ENCODE assay signal across 23 cellular contexts in genomic region chr6:46771556-46771955, GRCh38. TPM values are rescaled to one million over a fixed set of nuclear protein-coding genes. Genes with fewer than 3 reads are reported as not detected.
"Had no signal": no experiment of that assay in that cellular context is flagged by ENCODE, and none has a peak within 500 bp of the region (broad histone marks: within the 10 kb centered on the region; RNA-seq: fewer than 3 reads in every experiment).

No MANE protein-coding gene starts in this region.

- H3K27ac ChIP-seq: brain microvascular endothelial cell, gastrocnemius medialis had no signal

- DNase-seq: activated CD4-positive, alpha-beta T cell treated with anti-CD3 and anti-CD28 coated beads, Interleukin-2, amount 50 U/mL, for 1 hour; activated CD4-positive, CD25-positive, alpha-beta regulatory T cell treated with anti-CD3 and anti-CD28 coated beads, Interleukin-2, amount 50 U/mL, for 72 hours; activated CD8-positive, alpha-beta memory T cell treated with anti-CD3 and anti-CD28 coated beads, Interleukin-2, amount 50 U/mL, for 4 hours; activated effector memory CD4-positive, alpha-beta T cell treated with Interleukin-2 at 50 U/mL for 16 hours; activated naive CD4-positive, alpha-beta T cell treated with anti-CD3 and anti-CD28 coated beads, Interleukin-2, amount 50 U/mL, for 16 hours; activated T-cell treated with anti-CD3 and anti-CD28 coated beads, Interleukin-2, amount 50 U/mL, for 48 hours; aorta; brain microvascular endothelial cell; cortex of kidney; effector CD8-positive, alpha-beta T cell; gastrocnemius medialis; head of caudate nucleus; kidney; left ventricle myocardium inferior; naive B cell; sigmoid colon; stimulated activated naive B cell treated with anti-CD40 and anti-IgM and Interleukin-4, amounts not matched to agents 10 μg/mL and 1 μg/mL and 100 μg/mL, for 72 hours had no signal

- H3K36me3 ChIP-seq: brain microvascular endothelial cell, gastrocnemius medialis, left ventricle myocardium inferior, sigmoid colon, thoracic aorta had no signal

- H3K4me1 ChIP-seq: sigmoid colon had no signal

- H3K9me3 ChIP-seq: sigmoid colon, thoracic aorta had no signal

- H3K27me3 ChIP-seq: brain microvascular endothelial cell, gastrocnemius medialis, sigmoid colon had no signal

- H3K4me3 ChIP-seq: gastrocnemius medialis, left ventricle myocardium inferior, sigmoid colon, thoracic aorta had no signal

RNA-seq across cellular contexts. Expression of gene MEP1A, which starts 21.6 kb away (rescaled TPM):
- total RNA-seq: aorta, esophagus mucosa, left ventricle myocardium inferior, mononuclear cell, neural crest cell, osteocyte, pulmonary artery endothelial cell, thoracic aorta had no signal

RNA-seq across cellular contexts. Expression of gene ANKRD66, which starts 24.8 kb away (rescaled TPM):
- total RNA-seq: aorta, esophagus mucosa, gastrocnemius medialis, kidney, left ventricle myocardium inferior, mononuclear cell, neural crest cell, osteocyte, pulmonary artery endothelial cell, sigmoid colon, thoracic aorta had no signal
- polyA plus RNA-seq: aorta, sigmoid colon had no signal

RNA-seq across cellular contexts. Expression of gene PLA2G7, which starts 36.4 kb away (rescaled TPM):
- total RNA-seq: gastrocnemius medialis, osteocyte, pulmonary artery endothelial cell had no signal
